8 cellular contexts compared by ENCODE assay signal in genomic region chr10:68562666-68563522, GRCh38. TPM values are rescaled to one million over a fixed set of nuclear protein-coding genes. Genes with fewer than 3 reads are reported as not detected.
DNase-seq lines count a peak whose midpoint lies in the region; TF ChIP-seq lines count a peak whose summit lies in the region.
"Had no signal": no experiment of that assay in that cellular context is flagged by ENCODE, and none has a peak within 500 bp of the region (broad histone marks: within the 10 kb centered on the region; RNA-seq: fewer than 3 reads in every experiment).

No MANE protein-coding gene starts in this region.

- H3K9me3 ChIP-seq in duodenal mucosa (ENCODE audit: control insufficient read depth in 1 of 2, low read length in 2 of 2) (no peaks in the 10 kb centered on the region), osteoblast (ENCODE audit: low read depth, low read length) (no peaks in the 10 kb centered on the region)

- peak overlapping the region; percentile 46 for H3K4me2 ChIP-seq in osteoblast (ENCODE audit: insufficient read depth, low read length)

- H3K27ac ChIP-seq in duodenal mucosa (ENCODE audit: low read depth, low read length) (no peak overlapping the region), osteoblast (ENCODE audit: low read depth, low read length) (no peak overlapping the region)
- H3K27ac ChIP-seq: HL-60 had no signal

- H2AFZ ChIP-seq in osteoblast (ENCODE audit: low read length) = peak overlapping the region; percentile 77

- H3K27me3 ChIP-seq in duodenal mucosa (ENCODE audit: control insufficient read depth in 1 of 2, insufficient read depth in 2 of 2, low read length in 2 of 2) (peaks cover 10 to 28% of the 10 kb centered on the region in 2 donors), osteoblast (ENCODE audit: insufficient read depth, low read length) (no peaks in the 10 kb centered on the region)

- no peak overlapping the region for H3K9ac ChIP-seq in duodenal mucosa (ENCODE audit: low read depth in 1 of 2, low read length in 2 of 2)

- H3K79me2 ChIP-seq in osteoblast (ENCODE audit: insufficient read depth, low read length) = no peaks in the 10 kb centered on the region

- no peak for TF ChIP-seq CTCF in osteoblast (IDR thresholded peaks at IDR 0.05; ENCODE audit: extremely low read depth, low read depth, low read length)

- H3K4me3 ChIP-seq in duodenal mucosa (ENCODE audit: low read depth in 1 of 2, low read length in 2 of 2) (peak overlapping the region; percentile 19 to 61), osteoblast (ENCODE audit: insufficient read depth, low read length) (peak overlapping the region; percentile 3)

- H4K20me1 ChIP-seq in osteoblast (ENCODE audit: insufficient read depth, low read length) = no peaks in the 10 kb centered on the region

- H3K4me1 ChIP-seq in duodenal mucosa (ENCODE audit: control insufficient read depth in 1 of 2, insufficient read depth in 2 of 2, low read length in 2 of 2) (peaks cover 4 to 6% of the 10 kb centered on the region in 2 donors), osteoblast (ENCODE audit: insufficient read depth, low read length) (peaks cover 15% of the 10 kb centered on the region)

- no peaks in the 10 kb centered on the region for H3K36me3 ChIP-seq in duodenal mucosa (ENCODE audit: control insufficient read depth in 1 of 2, insufficient read depth in 2 of 2, low read length in 2 of 2)
- no peaks in the 10 kb centered on the region for H3K36me3 ChIP-seq in osteoblast (ENCODE audit: insufficient read depth, low read length)

- DNase-seq in ELF-1 (ENCODE audit: low read depth, low spot score) = peak; percentile 66
- peak; percentile 60 for DNase-seq in M059J (ENCODE audit: low read depth)
- peak; percentile 72 for DNase-seq in osteoblast (ENCODE audit: insufficient read length, low spot score, missing footprints)
- no peak for DNase-seq in HUDEP-2 (lab: John Stamatoyannopoulos, UW; ENCODE audit: unreplicated experiment in 76 of 76)
- no peak for DNase-seq in C1 segment of cervical spinal cord (lab: John Stamatoyannopoulos, UW)
- no peak for DNase-seq in globus pallidus (ENCODE audit: low spot score)

RNA-seq across cellular contexts. Expression of gene TET1, which starts 2.8 kb away (rescaled TPM):
- total RNA-seq in M059J (2014; rRNA removed; shearing (Covaris generic)) = 2.8 and 4.0 TPM in 2 replicates
- total RNA-seq in osteoblast = 3.8 and 4.0 TPM in 2 replicates

RNA-seq across cellular contexts. Expression of gene SLC25A16, which starts 35.6 kb away (rescaled TPM):
- 4.8 and 8.9 TPM in 2 replicates for total RNA-seq in M059J (2014; rRNA removed; shearing (Covaris generic))
- 18.6 and 23.9 TPM in 2 replicates for total RNA-seq in osteoblast

Comparison
In these comparisons a context has a peak if more than half of its experiments do, and no peak if none do; other contexts are left out.
1. DNase-seq: peak in ELF-1 (single experiment), M059J (single experiment) and osteoblast (single experiment); none in HUDEP-2 (0 of 76), C1 segment of cervical spinal cord (0 of 14) and globus pallidus (single experiment).